ENCODE assay signal across 21 cellular contexts in genomic region chr2:46563110-46563731, GRCh38. TPM values are rescaled to one million over a fixed set of nuclear protein-coding genes. Genes with fewer than 3 reads are reported as not detected.
DNase-seq lines count a peak whose midpoint lies in the region; ATAC-seq and TF ChIP-seq lines count a peak whose summit lies in the region.
"Had no signal": no experiment of that assay in that cellular context is flagged by ENCODE, and none has a peak within 500 bp of the region (broad histone marks: within the 10 kb centered on the region; RNA-seq: fewer than 3 reads in every experiment).

No MANE protein-coding gene starts in this region.

- intact Hi-C loops in A673 (cut with micrococcal nuclease; ENCODE audit: unreplicated experiment), result no loop called here

- peak; percentile 66 for DNase-seq in SW480 (ENCODE audit: low spot score)
- no peak for DNase-seq in naive thymus-derived CD8-positive, alpha-beta T cell
- DNase-seq in NOMO-1 treated with dmso at 0.1 percent for 144 hours (lab: John Stamatoyannopoulos, UW; ENCODE audit: unreplicated experiment), result no peak
- no peak for DNase-seq in UCSD-AML1 (lab: John Stamatoyannopoulos, UW; ENCODE audit: unreplicated experiment)
- no peak for DNase-seq in A673 (ENCODE audit: low spot score)
- DNase-seq: activated CD4-positive, alpha-beta memory T cell treated with anti-CD3 and anti-CD28 coated beads for 36 hours; activated naive CD8-positive, alpha-beta T cell treated with anti-CD3 and anti-CD28 coated beads for 36 hours; Caco-2; esophagus squamous epithelium; NCI-H1092; NCI-H2107; NCI-H526 treated with DMSO at 0.1 percent for 48 hours had no signal

- H3K27me3 Mint-ChIP-seq in naive thymus-derived CD8-positive, alpha-beta T cell, result no peaks in the 10 kb centered on the region
- H3K27me3 Mint-ChIP-seq: activated CD4-positive, alpha-beta memory T cell treated with anti-CD3 and anti-CD28 coated beads for 36 hours; activated naive CD8-positive, alpha-beta T cell treated with anti-CD3 and anti-CD28 coated beads for 36 hours had no signal

- H3K36me3 ChIP-seq in BLaER1 treated with 17β-estradiol and CSF1 and Interleukin-3, amounts not matched to agents 10 nM and 100 nM, result peaks cover 5 to 92% (median 53%) of the 10 kb centered on the region in 11 experiments
- H3K36me3 ChIP-seq in HEK293 (ENCODE audit: control insufficient read depth in 2 of 2, insufficient read depth in 1 of 2, low read length in 2 of 2), result peaks cover 6 to 22% of the 10 kb centered on the region in 2 experiments; a peak in 2 of 3 replicates
- no peaks in the 10 kb centered on the region for H3K36me3 ChIP-seq in A673 (ENCODE audit: insufficient read depth, low read length, poor library complexity, severe bottlenecking)
- H3K36me3 ChIP-seq: breast epithelium, suprapubic skin had no signal

- no peaks in the 10 kb centered on the region for H3K27me3 ChIP-seq in BLaER1 treated with 17β-estradiol and CSF1 and Interleukin-3, amounts not matched to agents 10 nM and 100 nM
- H3K27me3 ChIP-seq in A673 (replicated peaks; ENCODE audit: insufficient read depth, low read depth, low read length, poor library complexity), result no peaks in the 10 kb centered on the region
- H3K27me3 ChIP-seq: breast epithelium, esophagus squamous epithelium, suprapubic skin had no signal

- CTCF ChIA-PET in HEK293 (lab: Yijun Ruan, JAX) (interaction anchor here (1.4 kb wide), 1 partner anchor 9 kb away, joined by 3 read pairs; no protein-coding TSS in a partner anchor), A673 (lab: Charles Lee) (no interaction called here)

- H3K4me1 ChIP-seq in BLaER1 treated with 17β-estradiol and CSF1 and Interleukin-3, amounts not matched to agents 10 nM and 100 nM, result peaks cover 74 to 98% (median 83%) of the 10 kb centered on the region in 10 experiments
- H3K4me1 ChIP-seq in HEK293 (ENCODE audit: control insufficient read depth, insufficient read depth, low read length), result peaks cover 3% of the 10 kb centered on the region; the same call in 1 of the 2 replicates
- H3K4me1 ChIP-seq in A673 (ENCODE audit: insufficient read depth, low read length, poor library complexity, severe bottlenecking), result no peaks in the 10 kb centered on the region
- H3K4me1 ChIP-seq: breast epithelium, Caco-2 had no signal

- H3K9ac ChIP-seq in BLaER1 treated with 17β-estradiol and CSF1 and Interleukin-3, amounts not matched to agents 10 nM and 100 nM, result no peak overlapping the region

- POLR2A ChIA-PET in HEK293 (lab: Yijun Ruan, JAX) (no interaction called here), A673 (lab: Charles Lee; ENCODE audit: low non-redundant PET) (no interaction called here)
- POLR2A ChIA-PET in naive thymus-derived CD8-positive, alpha-beta T cell (lab: Charles Lee), result no interaction called here

- no TSS peak for BruUV-seq in A673 (replicated peaks; lab: Mats Ljungman, UMichigan)

- H3K4me3 Mint-ChIP-seq in naive thymus-derived CD8-positive, alpha-beta T cell, result peak overlapping the region in 3 of 10 donors; percentile 3 to 48 (median 9)
- H3K4me3 Mint-ChIP-seq: activated CD4-positive, alpha-beta memory T cell treated with anti-CD3 and anti-CD28 coated beads for 36 hours; activated naive CD8-positive, alpha-beta T cell treated with anti-CD3 and anti-CD28 coated beads for 36 hours; activated T-helper 1 cell treated with anti-CD3 and anti-CD28 coated beads, Interleukin-12 subunit alpha, Interleukin-12 subunit beta, Interleukin-2, Interleukin-4 antibody, amounts not matched to agents 30 ng/mL and 10 ng/mL and 1 ng/mL, durations not matched to agents 14 hours and 24 hours and 36 hours; GM23338 had no signal

- peaks cover 0 to 12% (median 3%) of the 10 kb centered on the region in 11 experiments; a peak in 15 of 22 replicates for H3K9me3 ChIP-seq in BLaER1 treated with 17β-estradiol and CSF1 and Interleukin-3, amounts not matched to agents 10 nM and 100 nM (replicated peaks in 1 of 11)
- H3K9me3 ChIP-seq in HEK293 (ENCODE audit: control insufficient read depth, insufficient read depth, low read depth, low read length) (no peaks in the 10 kb centered on the region), A673 (ENCODE audit: low read depth, low read length, poor library complexity, severe bottlenecking) (no peaks in the 10 kb centered on the region)
- H3K9me3 ChIP-seq: breast epithelium, Caco-2 had no signal

- peak overlapping the region; percentile 8 to 76 (median 36); a peak in 14 of 22 replicates for H3K4me2 ChIP-seq in BLaER1 treated with 17β-estradiol and CSF1 and Interleukin-3, amounts not matched to agents 10 nM and 100 nM
- H3K4me2 ChIP-seq: GM23338 had no signal

- peak overlapping the region in 7 of 10 donors; percentile 7 to 76 (median 34) for H3K27ac Mint-ChIP-seq in naive thymus-derived CD8-positive, alpha-beta T cell
- H3K27ac Mint-ChIP-seq: activated CD4-positive, alpha-beta memory T cell treated with anti-CD3 and anti-CD28 coated beads for 36 hours; activated naive CD8-positive, alpha-beta T cell treated with anti-CD3 and anti-CD28 coated beads for 36 hours; activated T-helper 1 cell treated with anti-CD3 and anti-CD28 coated beads, Interleukin-12 subunit alpha, Interleukin-12 subunit beta, Interleukin-2, Interleukin-4 antibody, amounts not matched to agents 30 ng/mL and 10 ng/mL and 1 ng/mL, durations not matched to agents 14 hours and 24 hours and 36 hours; GM23338 had no signal

- TF ChIP-seq CTCF in HEK293 (tag by site-specific recombination; IDR thresholded peaks at IDR 0.05) (no peak), A673 (conservative IDR thresholded peaks at IDR 0.05; ENCODE audit: low read depth, low read length) (no peak)

- H3K9me3 Mint-ChIP-seq in naive thymus-derived CD8-positive, alpha-beta T cell, result peaks cover 0 to 3% (median 0%) of the 10 kb centered on the region in 9 donors
- H3K9me3 Mint-ChIP-seq: activated CD4-positive, alpha-beta memory T cell treated with anti-CD3 and anti-CD28 coated beads for 36 hours; activated naive CD8-positive, alpha-beta T cell treated with anti-CD3 and anti-CD28 coated beads for 36 hours; GM23338 had no signal

- no peak for ATAC-seq in naive thymus-derived CD8-positive, alpha-beta T cell
- no peak for ATAC-seq in HG02840 (IDR thresholded peaks at IDR 0.05; ENCODE audit: low FRiP score, unreplicated experiment)
- ATAC-seq: GM23338, sciatic nerve had no signal

- H3K27ac ChIP-seq in BLaER1 treated with 17β-estradiol and CSF1 and Interleukin-3, amounts not matched to agents 10 nM and 100 nM, result no peak overlapping the region
- H3K27ac ChIP-seq in HEK293 (ENCODE audit: extremely low read depth, low read depth, low read length) (no peak overlapping the region), A673 (ENCODE audit: low read depth, low read length, poor library complexity, severe bottlenecking) (no peak overlapping the region)
- H3K27ac ChIP-seq: breast epithelium, esophagus squamous epithelium, SK-N-MC, suprapubic skin had no signal

- H3K36me3 Mint-ChIP-seq in naive thymus-derived CD8-positive, alpha-beta T cell, result peaks cover 3 to 24% (median 5%) of the 10 kb centered on the region in 3 donors

- no peak overlapping the region for H3K4me3 ChIP-seq in BLaER1 treated with 17β-estradiol and CSF1 and Interleukin-3, amounts not matched to agents 10 nM and 100 nM
- H3K4me3 ChIP-seq in HEK293 (ENCODE audit: low read depth, low read length) (no peak overlapping the region), A673 (ENCODE audit: low read depth, low read length, poor library complexity, severe bottlenecking) (no peak overlapping the region)
- H3K4me3 ChIP-seq: breast epithelium, esophagus squamous epithelium, GM23338, SK-N-MC, suprapubic skin had no signal

- peaks cover 52 to 95% (median 67%) of the 10 kb centered on the region in 4 donors for H3K4me1 Mint-ChIP-seq in naive thymus-derived CD8-positive, alpha-beta T cell

- H4K20me1 ChIP-seq in BLaER1 treated with 17β-estradiol and CSF1 and Interleukin-3, amounts not matched to agents 10 nM and 100 nM, result peaks cover 4 to 100% (median 78%) of the 10 kb centered on the region in 11 experiments; a peak in 17 of 22 replicates

TF ChIP-seq in HEK293, 187 proteins besides CTCF, POLR2A, EP300 and RAD21:
- TF ChIP-seq EGR2 (tag by site-specific recombination; IDR thresholded peaks at IDR 0.05; ENCODE audit: low read depth) (peak; percentile 62), ZFHX2 (tag by site-specific recombination; conservative IDR thresholded peaks at IDR 0.05) (peak; percentile 23; the same call in 1 of the 2 replicates), ZNF843 (tag by site-specific recombination; IDR thresholded peaks at IDR 0.05) (no peak)

RNA-seq across cellular contexts. Expression of gene ATP6V1E2, which starts 20.8 kb away (rescaled TPM):
- total RNA-seq in naive thymus-derived CD8-positive, alpha-beta T cell, result 10 to 100 TPM; 21.7 to 22.0 TPM
- polyA plus RNA-seq in naive thymus-derived CD8-positive, alpha-beta T cell, result 10 to 100 TPM in 1 of 3 donors, 1 to 10 TPM in 2; 1.9 to 10.2 (median 9.4) TPM
- 5.4 and 6.2 TPM in 2 replicates for total RNA-seq in A673 (2021)

RNA-seq across cellular contexts. Expression of gene RHOQ, which starts 20.9 kb away (rescaled TPM):
- total RNA-seq in naive thymus-derived CD8-positive, alpha-beta T cell, result 10 to 100 TPM; 30.4 to 36.4 TPM
- polyA plus RNA-seq in naive thymus-derived CD8-positive, alpha-beta T cell, result 1 to 10 TPM in 2 of 3 donors, under 1 TPM in 1; 0.61 to 1.8 (median 1.6) TPM
- total RNA-seq in A673 (2021), result 32.2 and 32.3 TPM in 2 replicates

RNA-seq across cellular contexts. Expression of gene PIGF, which starts 53.6 kb away (rescaled TPM):
- total RNA-seq in naive thymus-derived CD8-positive, alpha-beta T cell, result 10 to 100 TPM; 29.9 to 32.2 TPM
- 10 to 100 TPM; 13.1 to 14.2 (median 13.8) TPM for polyA plus RNA-seq in naive thymus-derived CD8-positive, alpha-beta T cell
- total RNA-seq in A673 (2021), result 22.7 and 30.2 TPM in 2 replicates

RNA-seq across cellular contexts. Expression of gene CRIPT, which starts 53.8 kb away (rescaled TPM):
- total RNA-seq in naive thymus-derived CD8-positive, alpha-beta T cell, result 10 to 100 TPM; 20.1 to 20.6 TPM
- polyA plus RNA-seq in naive thymus-derived CD8-positive, alpha-beta T cell, result 10 to 100 TPM in 1 of 3 donors, 1 to 10 TPM in 2; 6.9 to 11.2 (median 8.6) TPM
- total RNA-seq in A673 (2021), result 17.1 and 19.2 TPM in 2 replicates
